In the genomic region with DNA sequence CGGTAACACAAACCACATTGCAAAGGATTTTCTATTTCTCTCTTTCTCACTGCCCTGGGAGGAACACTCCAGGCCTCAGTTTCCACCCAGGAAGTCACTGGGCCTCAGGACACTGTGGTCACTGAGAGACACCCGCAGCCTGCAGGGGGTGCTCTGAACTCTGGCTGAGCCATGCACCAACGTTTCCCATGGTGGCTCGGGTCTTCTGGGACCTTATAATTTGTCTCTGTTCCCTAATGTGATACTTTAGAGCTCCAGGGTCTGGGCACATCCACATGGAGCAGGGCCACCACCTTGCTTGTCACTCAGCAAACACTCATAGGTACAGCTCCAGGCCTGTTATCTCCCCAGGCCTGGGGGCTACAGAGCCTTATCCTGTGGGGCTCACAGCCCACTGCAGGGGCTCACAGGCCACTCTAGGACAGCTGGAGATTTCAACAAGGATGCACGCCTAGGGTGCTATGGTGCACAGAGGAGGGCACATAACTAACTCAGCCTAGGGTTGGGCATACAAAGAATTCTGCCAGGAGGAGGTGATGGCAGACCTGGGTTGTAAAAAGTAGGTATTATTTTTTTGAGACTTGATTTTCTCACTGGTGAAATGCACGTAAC, we compare ENCODE assay signal across 1 cellular context.
TF ChIP-seq lines count a peak whose summit lies in the region.

No MANE protein-coding gene starts in this region.

TF ChIP-seq in SK-N-SH, 30 proteins besides CTCF, POLR2A, EP300 and RAD21:
- TF ChIP-seq YY1 (IDR thresholded peaks at IDR 0.05; ENCODE audit: low read depth), result no peak
- no peak for TF ChIP-seq MXI1 (IDR thresholded peaks at IDR 0.05; ENCODE audit: low read depth, low read length)
